8 cellular contexts compared by ENCODE assay signal in genomic region chr10:95394161-95394880, GRCh38.
DNase-seq lines count a peak whose midpoint lies in the region; ATAC-seq and TF ChIP-seq lines count a peak whose summit lies in the region.

No MANE protein-coding gene starts in this region.

- TF ChIP-seq CTCF in WTC11 (IDR thresholded peaks at IDR 0.05), result no peak

- H3K27me3 Mint-ChIP-seq in WTC11 (ENCODE audit: low read depth), result no peaks in the 10 kb centered on the region

- H3K36me3 Mint-ChIP-seq in WTC11, result peaks cover 22% of the 10 kb centered on the region

- H3K9me3 Mint-ChIP-seq in WTC11, result no peaks in the 10 kb centered on the region

- CTCF ChIA-PET in WTC11 (lab: Charles Lee), result interaction anchor here (1.4 kb wide), 1 partner anchor 210 kb away, joined by 3 read pairs; no protein-coding TSS in a partner anchor

- POLR2A ChIA-PET in WTC11 (lab: Charles Lee), result no interaction called here

- H3K4me3 Mint-ChIP-seq in WTC11, result no peak overlapping the region

- peak; percentile 56 for DNase-seq in DMS 273 (lab: John Stamatoyannopoulos, UW; ENCODE audit: unreplicated experiment)
- DNase-seq in DMS 273 treated with DMSO at 0.1 percent for 48 hours (lab: John Stamatoyannopoulos, UW), result no peak
- no peak for DNase-seq in WTC11 (ENCODE audit: low spot score)
- DNase-seq in renal cortical epithelial cell (ENCODE audit: low read depth), result peak; percentile 99
- DNase-seq in iPS-NIHi7 (ENCODE audit: extremely low spot score), result no peak
- DNase-seq in NCI-H345 treated with DMSO at 0.1 percent for 48 hours (lab: John Stamatoyannopoulos, UW; ENCODE audit: unreplicated experiment), result no peak
- DNase-seq in GDM1 (lab: John Stamatoyannopoulos, UW), result no peak

- H3K27ac Mint-ChIP-seq in WTC11, result peak overlapping the region; percentile 14

- ATAC-seq in HG02798 (IDR thresholded peaks at IDR 0.05; ENCODE audit: poor library complexity, unreplicated experiment) (peak; percentile 71), WTC11 (no peak)

- peaks cover 12% of the 10 kb centered on the region for H3K4me1 Mint-ChIP-seq in WTC11

TF ChIP-seq in WTC11, 78 proteins besides CTCF, POLR2A, EP300 and RAD21:
- TF ChIP-seq GRHL2 (CRISPR knock-in tag; IDR thresholded peaks at IDR 0.05; ENCODE audit: insufficient replicate concordance, severe bottlenecking) (no peak), NFATC4 (CRISPR knock-in tag; IDR thresholded peaks at IDR 0.05) (no peak), CDX4 (CRISPR knock-in tag; IDR thresholded peaks at IDR 0.05; ENCODE audit: borderline replicate concordance) (no peak), AFF4 (CRISPR knock-in tag; IDR thresholded peaks at IDR 0.05; ENCODE audit: borderline replicate concordance) (no peak)

Comparison
In these comparisons a context has a peak if more than half of its experiments do, and no peak if none do; other contexts are left out.
1. DNase-seq: peak in DMS 273 (single experiment) and renal cortical epithelial cell (single experiment); none in DMS 273 treated with DMSO at 0.1 percent for 48 hours (single experiment), WTC11 (single experiment), iPS-NIHi7 (single experiment), NCI-H345 treated with DMSO at 0.1 percent for 48 hours (single experiment) and GDM1 (single experiment).